Comparison of ENCODE assay signal across 17 cellular contexts in the genomic region with DNA sequence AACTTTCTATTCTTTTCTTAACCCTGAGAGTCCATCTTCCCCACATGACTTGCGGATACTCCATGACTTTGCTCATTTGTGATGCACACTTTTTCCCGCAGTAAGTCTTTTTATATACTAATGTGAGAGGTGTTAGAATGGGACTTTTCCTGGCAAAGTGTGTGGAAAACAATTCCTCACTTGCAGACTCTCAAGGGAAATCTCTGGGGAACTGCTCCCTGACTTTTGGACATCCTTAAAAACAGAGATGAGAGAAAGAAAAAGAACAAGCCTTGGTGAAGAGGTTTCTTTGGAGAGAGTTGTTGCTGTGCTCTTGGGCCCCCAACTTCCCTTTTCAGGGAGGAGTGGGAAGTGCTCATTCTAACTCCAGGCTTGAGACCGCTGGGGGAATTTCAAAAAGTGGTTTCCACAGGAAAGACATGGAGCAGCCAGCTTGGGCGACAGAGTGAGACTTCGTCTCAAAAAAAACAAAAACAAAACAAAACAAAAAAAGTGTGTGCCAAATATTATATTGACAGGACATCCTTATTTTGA.
DNase-seq lines count a peak whose midpoint lies in the region; ATAC-seq, FAIRE-seq and TF ChIP-seq lines count a peak whose summit lies in the region.
"Had no signal": no experiment of that assay in that cellular context is flagged by ENCODE, and none has a peak within 500 bp of the region (broad histone marks: within the 10 kb centered on the region; RNA-seq: fewer than 3 reads in every experiment).

No MANE protein-coding gene starts in this region.

- H3K4me1 Mint-ChIP-seq in H9 (peaks cover 16 to 25% of the 10 kb centered on the region in 2 experiments), astrocyte (ENCODE audit: low read depth, unreplicated experiment) (peaks cover 29% of the 10 kb centered on the region)

- H3K9ac ChIP-seq in H9 (ENCODE audit: extremely low read depth, insufficient read length, low read length) (no peak overlapping the region), astrocyte (ENCODE audit: low read length) (no peak overlapping the region)

- no peak overlapping the region for H3K27ac ChIP-seq in H9 (ENCODE audit: insufficient read length, low read depth, low read length)
- H3K27ac ChIP-seq in astrocyte (ENCODE audit: low read depth, low read length) = no peak overlapping the region
- H3K27ac ChIP-seq: ovary had no signal

- H3K4me3 ChIP-seq in astrocyte (ENCODE audit: insufficient read depth, low read depth, low read length) = no peak overlapping the region
- H3K4me3 ChIP-seq: ovary, skin epidermis, thyroid gland had no signal

- H3K14ac ChIP-seq in H9 (ENCODE audit: insufficient read depth, low read length) = no peak overlapping the region

- no peak overlapping the region for H2BK5ac ChIP-seq in H9 (ENCODE audit: insufficient read length, low read length)

- no peak overlapping the region for H2BK12ac ChIP-seq in H9 (ENCODE audit: insufficient read length, low read depth, low read length)

- no peak overlapping the region for H3K18ac ChIP-seq in H9 (ENCODE audit: insufficient read length, low read depth, low read length)

- H3K27me3 ChIP-seq in H9 (ENCODE audit: insufficient read depth, low read length) (no peaks in the 10 kb centered on the region), astrocyte (ENCODE audit: insufficient read depth, low read length) (no peaks in the 10 kb centered on the region)
- H3K27me3 ChIP-seq: ovary, thyroid gland had no signal

- no peak overlapping the region for H3K56ac ChIP-seq in H9 (ENCODE audit: insufficient read length, low read depth, low read length)

- H3K4me3 Mint-ChIP-seq in H9 (no peak overlapping the region), astrocyte (ENCODE audit: unreplicated experiment) (peak overlapping the region; percentile 9)
- H3K4me3 Mint-ChIP-seq: activated CD8-positive, alpha-beta T cell treated with anti-CD3 and anti-CD28 coated beads, Interleukin-2, amount 10 ng/mL, durations not matched to agents 7 days and 5 days; activated naive CD8-positive, alpha-beta T cell treated with anti-CD3 and anti-CD28 coated beads, Interleukin-2, amount 10 ng/mL, durations not matched to agents 7 days and 5 days had no signal

- no CpG with 5 or more reads among the region's 5 CpGs for WGBS in H9 (ENCODE audit: extremely low coverage, insufficient read length, low lambda C conversion rate)

- H4K20me1 ChIP-seq in H9 (ENCODE audit: control insufficient read depth, insufficient read depth, insufficient read length) (no peaks in the 10 kb centered on the region), astrocyte (ENCODE audit: insufficient read depth, low read length) (no peaks in the 10 kb centered on the region)

- no peak overlapping the region for H3K4ac ChIP-seq in H9 (ENCODE audit: low read depth, low read length)

- H3K27ac Mint-ChIP-seq in H9 (no peak overlapping the region; a peak in 2 of 7 replicates), astrocyte (ENCODE audit: unreplicated experiment) (peak overlapping the region; percentile 91)
- H3K27ac Mint-ChIP-seq: activated CD8-positive, alpha-beta T cell treated with anti-CD3 and anti-CD28 coated beads, Interleukin-2, amount 10 ng/mL, durations not matched to agents 7 days and 5 days; activated naive CD8-positive, alpha-beta T cell treated with anti-CD3 and anti-CD28 coated beads, Interleukin-2, amount 10 ng/mL, durations not matched to agents 7 days and 5 days had no signal

- H2BK20ac ChIP-seq in H9 (ENCODE audit: low read depth, low read length, poor library complexity, severe bottlenecking) = no peak overlapping the region

- H4K91ac ChIP-seq in H9 (ENCODE audit: insufficient read length, low read depth, low read length) = no peak overlapping the region

- H3T11ph ChIP-seq in H9 (ENCODE audit: low read length) = no peak overlapping the region

- DNase-seq in H9 (no peak), astrocyte (ENCODE audit: low read depth) (no peak), lung microvascular endothelial cell (ENCODE audit: low read depth in 2 of 2) (peak; percentile 42 to 48), stromal cell of bone marrow (ENCODE audit: low read depth) (peak; percentile 8), NCI-H2196 treated with DMSO at 0.1 percent for 48 hours (lab: John Stamatoyannopoulos, UW; ENCODE audit: unreplicated experiment) (no peak), hippocampal formation (lab: John Stamatoyannopoulos, UW) (no peak), D721Med (ENCODE audit: insufficient read length, low spot score) (no peak)
- DNase-seq: activated CD8-positive, alpha-beta T cell treated with anti-CD3 and anti-CD28 coated beads, Interleukin-2, amount 10 ng/mL, durations not matched to agents 7 days and 5 days; activated naive CD8-positive, alpha-beta T cell treated with anti-CD3 and anti-CD28 coated beads, Interleukin-2, amount 10 ng/mL, durations not matched to agents 7 days and 5 days; DMS153; effector memory CD4-positive, alpha-beta T cell; Karpas-422; NCI-H1417; ovary; thyroid gland had no signal

- peak overlapping the region; percentile 26 for H2AFZ ChIP-seq in H9 (ENCODE audit: low read length)
- H2AFZ ChIP-seq in astrocyte (ENCODE audit: low read depth, low read length) = peak overlapping the region; percentile 13

- no peaks in the 10 kb centered on the region for H3K79me1 ChIP-seq in H9 (ENCODE audit: insufficient read depth, low read depth, low read length, poor library complexity, severe bottlenecking)

- no peak overlapping the region for H4K5ac ChIP-seq in H9 (ENCODE audit: insufficient read length, low read depth, low read length)

- no peak overlapping the region for H2BK120ac ChIP-seq in H9 (ENCODE audit: low read depth, low read length, poor library complexity, severe bottlenecking)

- H3K4me1 ChIP-seq in H9 (ENCODE audit: insufficient read depth, low read length) = peaks cover 4% of the 10 kb centered on the region; the same call in 1 of the 2 replicates
- peaks cover 9% of the 10 kb centered on the region for H3K4me1 ChIP-seq in astrocyte (ENCODE audit: insufficient read depth, low read length)
- H3K4me1 ChIP-seq: thyroid gland had no signal

- FAIRE-seq in astrocyte (lab: Jason Lieb, UNC) = no peak
- no peak for FAIRE-seq in D721Med (lab: Jason Lieb, UNC)

- no peaks in the 10 kb centered on the region for H3K36me3 ChIP-seq in astrocyte (ENCODE audit: insufficient read depth, low read length)
- H3K36me3 ChIP-seq: ovary, thyroid gland had no signal

- H2AK5ac ChIP-seq in H9 (ENCODE audit: insufficient read length, low read length) = no peak overlapping the region

- no peak for ATAC-seq in HG02642 (IDR thresholded peaks at IDR 0.05; ENCODE audit: poor library complexity, unreplicated experiment)
- ATAC-seq: activated CD8-positive, alpha-beta T cell treated with anti-CD3 and anti-CD28 coated beads, Interleukin-2, amount 10 ng/mL, durations not matched to agents 7 days and 5 days had no signal

- H3K23ac ChIP-seq in H9 (ENCODE audit: insufficient read length, low read depth, low read length) = no peak overlapping the region

- H3K9me3 Mint-ChIP-seq in H9 (no peaks in the 10 kb centered on the region), astrocyte (ENCODE audit: unreplicated experiment) (peaks cover 3% of the 10 kb centered on the region)
- H3K9me3 Mint-ChIP-seq: activated naive CD8-positive, alpha-beta T cell treated with anti-CD3 and anti-CD28 coated beads, Interleukin-2, amount 10 ng/mL, durations not matched to agents 7 days and 5 days had no signal

- TF ChIP-seq CTCF in H9 (conservative IDR thresholded peaks at IDR 0.05) (no peak), astrocyte (IDR thresholded peaks at IDR 0.05; ENCODE audit: insufficient read depth, low read depth, low read length) (no peak), D721Med (IDR thresholded peaks at IDR 0.05; ENCODE audit: insufficient read depth, missing control alignments) (no peak)

- no peak overlapping the region for H3K4me2 ChIP-seq in H9 (ENCODE audit: insufficient read depth, insufficient read length, low read length)
- H3K4me2 ChIP-seq in astrocyte (ENCODE audit: low read length) = no peak overlapping the region

- H3K27me3 Mint-ChIP-seq in H9 (ENCODE audit: low read depth) (peaks cover 20% of the 10 kb centered on the region), astrocyte (ENCODE audit: low read depth, unreplicated experiment) (no peaks in the 10 kb centered on the region)

- H3K9me3 ChIP-seq in H9 (ENCODE audit: control insufficient read depth, low read depth, low read length) = no peaks in the 10 kb centered on the region
- H3K9me3 ChIP-seq in astrocyte (ENCODE audit: insufficient read depth, low read depth, low read length) = no peaks in the 10 kb centered on the region
- H3K9me3 ChIP-seq: ovary, thyroid gland had no signal

- H4K8ac ChIP-seq in H9 (replicated peaks; ENCODE audit: insufficient read length, low read depth, low read length) = no peak overlapping the region

- H2BK15ac ChIP-seq in H9 (ENCODE audit: low read depth, low read length) = no peak overlapping the region

- H3K79me2 ChIP-seq in H9 (ENCODE audit: insufficient read depth, low read length) = no peaks in the 10 kb centered on the region
- H3K79me2 ChIP-seq in astrocyte (ENCODE audit: insufficient read depth, low read length) = no peaks in the 10 kb centered on the region

- no peaks in the 10 kb centered on the region for H3K23me2 ChIP-seq in H9 (ENCODE audit: insufficient read length, low read depth, low read length, poor library complexity, severe bottlenecking)

- H3K36me3 Mint-ChIP-seq in H9 (ENCODE audit: insufficient read depth in 1 of 3, low read depth in 3 of 3) = no peaks in the 10 kb centered on the region
- H3K36me3 Mint-ChIP-seq in astrocyte (ENCODE audit: low read depth, unreplicated experiment) = no peaks in the 10 kb centered on the region
- H3K36me3 Mint-ChIP-seq: activated naive CD8-positive, alpha-beta T cell treated with anti-CD3 and anti-CD28 coated beads, Interleukin-2, amount 10 ng/mL, durations not matched to agents 7 days and 5 days had no signal

Comparison
In these comparisons a context has a peak if more than half of its experiments do, and no peak if none do; other contexts are left out.
1. DNase-seq: peak in lung microvascular endothelial cell (2 of 2) and stromal cell of bone marrow (single experiment); none in H9 (single experiment), astrocyte (single experiment), NCI-H2196 treated with DMSO at 0.1 percent for 48 hours (single experiment), hippocampal formation (0 of 2) and D721Med (single experiment).